8 cellular contexts compared by ENCODE assay signal in the genomic region with DNA sequence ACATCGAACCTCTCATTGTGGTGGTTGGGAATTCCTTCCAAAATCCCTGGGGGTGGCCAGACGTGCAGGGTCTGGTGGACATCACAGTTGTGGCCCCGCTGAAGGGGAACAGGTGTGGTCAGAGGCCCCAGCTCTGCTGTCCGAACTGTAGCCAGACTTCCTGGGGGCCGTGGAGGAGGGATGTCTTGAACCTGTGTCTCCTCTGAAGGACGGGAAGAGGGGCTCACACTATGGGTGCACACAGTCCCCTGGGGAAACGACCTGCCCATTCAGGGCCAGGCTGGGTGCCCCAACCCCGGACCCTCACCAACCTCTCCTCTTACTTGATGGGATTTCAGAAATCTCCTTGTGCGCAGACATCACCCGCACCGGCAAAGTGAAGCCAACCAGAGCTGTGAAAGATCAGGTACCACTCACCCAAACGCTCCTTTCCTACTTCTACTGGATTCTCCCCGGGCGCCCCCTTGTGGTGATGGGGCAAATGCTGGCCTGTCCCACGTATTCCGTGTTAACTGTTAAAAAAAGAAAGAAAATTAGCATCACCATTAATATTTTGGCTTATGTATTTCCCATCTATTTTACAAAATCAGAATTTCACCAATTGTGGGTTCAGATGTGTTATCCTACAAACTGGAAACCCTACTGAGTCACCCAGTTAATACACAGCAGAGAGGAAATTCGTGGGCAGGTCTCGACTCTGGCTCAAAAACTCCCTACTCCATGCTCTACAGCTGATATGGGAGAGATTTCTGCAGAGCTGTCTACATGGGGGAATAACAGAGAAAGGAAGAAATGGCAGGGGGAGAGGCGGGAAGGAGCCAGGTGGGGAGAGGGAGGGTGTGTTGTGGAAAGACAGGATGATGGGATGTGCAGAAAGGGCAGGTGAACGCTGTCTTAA. TPM values are rescaled to one million over a fixed set of nuclear protein-coding genes. Genes with fewer than 3 reads are reported as not detected.
DNase-seq lines count a peak whose midpoint lies in the region; ATAC-seq and TF ChIP-seq lines count a peak whose summit lies in the region.

No MANE protein-coding gene starts in this region.

- peaks cover 27% of the 10 kb centered on the region for H3K27me3 Mint-ChIP-seq in mesothelial cell of epicardium (ENCODE audit: low read depth)

- H3K4me3 Mint-ChIP-seq in mesothelial cell of epicardium: no peak overlapping the region

- TF ChIP-seq CTCF in GM13977 (IDR thresholded peaks at IDR 0.05; ENCODE audit: extremely low read depth, insufficient read depth, missing control alignments) (peak; percentile 79), mesothelial cell of epicardium (IDR thresholded peaks at IDR 0.05; ENCODE audit: unreplicated experiment) (peak; percentile 90)

- ATAC-seq in HG03469 (IDR thresholded peaks at IDR 0.05; ENCODE audit: unreplicated experiment): no peak

- DNase-seq in ACHN: peak; percentile 66
- peak; percentile 69 for DNase-seq in GM13977 (ENCODE audit: low spot score)
- DNase-seq in NCI-H226: peak; percentile 39
- peak; percentile 78 for DNase-seq in activated CD4-positive, alpha-beta T cell treated with anti-CD3 and anti-CD28 coated beads, Interleukin-2, amount 50 U/mL, for 48 hours
- peak; percentile 39 for DNase-seq in effector CD8-positive, alpha-beta T cell (lab: John Stamatoyannopoulos, UW)
- DNase-seq in mesothelial cell of epicardium (ENCODE audit: low spot score in 2 of 2, unreplicated experiment in 2 of 2): peak; percentile 82 to 88
- DNase-seq in stimulated activated CD8-positive, alpha-beta memory T cell treated with anti-CD3 and anti-CD28 coated beads, Interleukin-2, amount 100 ng/mL, for 48 hours (ENCODE audit: low read depth in 2 of 2): peak; percentile 67 to 69

- no peaks in the 10 kb centered on the region for H3K36me3 Mint-ChIP-seq in mesothelial cell of epicardium

- in situ Hi-C loops in ACHN (cut with HindIII; ENCODE audit: low pct_ligation_motif_present, low pct_unique_long_range_greater_than_20kb, low sequenced_read_pairs): no loop called here
- in situ Hi-C loops in GM13977 (cut with MboI; ENCODE audit: low pct_unique_long_range_greater_than_20kb, low sequenced_read_pairs, unreplicated experiment): no loop called here

- no peaks in the 10 kb centered on the region for H3K9me3 Mint-ChIP-seq in mesothelial cell of epicardium

- H3K4me1 Mint-ChIP-seq in mesothelial cell of epicardium: no peaks in the 10 kb centered on the region

- H3K27ac Mint-ChIP-seq in mesothelial cell of epicardium: no peak overlapping the region

RNA-seq across cellular contexts. Expression of gene PADI4, which starts 28.1 kb away (rescaled TPM):
- total RNA-seq in mesothelial cell of epicardium: not detected in 3 replicates

RNA-seq across cellular contexts. Expression of gene PADI6, which starts 35.9 kb away (rescaled TPM):
- total RNA-seq in mesothelial cell of epicardium: not detected in 3 replicates
